28 cellular contexts compared by ENCODE assay signal in the genomic region with DNA sequence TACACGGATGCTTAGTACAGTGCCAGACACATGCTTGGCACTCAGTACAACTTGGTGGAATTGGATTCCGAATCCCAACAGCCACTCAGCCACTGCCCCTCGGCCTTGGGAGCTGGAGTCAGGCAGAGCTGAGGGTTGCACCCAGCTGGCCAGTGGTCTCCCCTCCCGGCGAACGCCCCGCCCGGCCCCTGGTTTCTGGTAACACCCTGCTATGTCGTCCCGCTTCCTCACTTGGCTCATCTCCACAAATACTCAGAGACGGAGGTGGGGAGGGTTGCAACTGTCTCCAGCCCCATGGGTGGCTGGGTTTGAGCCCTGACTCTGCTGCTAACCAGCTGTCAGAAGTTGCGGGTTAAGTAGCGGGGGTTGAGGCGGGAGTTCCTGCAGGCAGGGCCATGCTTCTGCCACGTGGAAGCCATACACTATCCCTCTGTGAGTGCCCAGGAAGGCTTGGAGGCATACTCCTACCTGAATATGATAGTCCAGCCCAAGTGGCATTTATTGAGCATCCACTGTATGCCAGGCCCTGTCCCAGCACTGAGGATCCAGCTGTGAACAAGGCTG.
"Had no signal": no experiment of that assay in that cellular context is flagged by ENCODE, and none has a peak within 500 bp of the region (broad histone marks: within the 10 kb centered on the region; RNA-seq: fewer than 3 reads in every experiment).

No MANE protein-coding gene starts in this region.

- H3K27ac ChIP-seq: Peyer's patch had no signal

- DNase-seq: activated B cell treated with CpG ODN at 0.5 μM for 24 hours; activated CD4-positive, alpha-beta memory T cell treated with anti-CD3 and anti-CD28 coated beads for 36 hours; activated CD4-positive, alpha-beta T cell treated with anti-CD3 and anti-CD28 coated beads for 1 hour; activated CD4-positive, alpha-beta T cell treated with anti-CD3 and anti-CD28 coated beads, Interleukin-2, amount 10 ng/mL, durations not matched to agents 24 days and 14 days; activated CD8-positive, alpha-beta memory T cell treated with anti-CD3 and anti-CD28 coated beads for 24 hours; activated naive CD4-positive, alpha-beta T cell treated with Interleukin-2 at 50 U/mL for 16 hours; activated naive CD8-positive, alpha-beta T cell treated with anti-CD3 and anti-CD28 coated beads, Interleukin-2, amount 50 U/mL, for 24 hours; activated T-cell treated with anti-CD3 and anti-CD28 coated beads, Interleukin-2, amount 50 U/mL, for 1 hour; amniotic stem cell; Karpas-422; MM.1S; NCI-H1105 treated with DMSO at 0.1 percent for 48 hours; NCI-H1436 treated with DMSO at 0.1 percent for 48 hours; NCI-H187; NCI-H2081; NCI-H2171; NCI-H2227 treated with DMSO at 0.1 percent for 48 hours; NCI-H446 treated with DMSO at 0.1 percent for 48 hours; NCI-H524 treated with DMSO at 0.1 percent for 48 hours; NCI-H774; NK-92 treated with Interleukin-12 subunit alpha and Interleukin-12 subunit beta, amount 100 ng/mL, for 24 hours; OCI-M1; SHP77 treated with DMSO at 0.1 percent for 48 hours; T-helper 17 cell; T-helper 9 cell had no signal

- ATAC-seq: K562, T-helper 17 cell had no signal

- FAIRE-seq: astrocyte, K562 had no signal

- H3K4me3 ChIP-seq: K562, Peyer's patch had no signal

- H3K4me1 ChIP-seq: Peyer's patch had no signal

- H3K27me3 ChIP-seq: Peyer's patch had no signal

- H3K36me3 ChIP-seq: Peyer's patch had no signal

- H3K9me3 ChIP-seq: Peyer's patch had no signal
